ENCODE assay signal across 2 cellular contexts in the genomic region with DNA sequence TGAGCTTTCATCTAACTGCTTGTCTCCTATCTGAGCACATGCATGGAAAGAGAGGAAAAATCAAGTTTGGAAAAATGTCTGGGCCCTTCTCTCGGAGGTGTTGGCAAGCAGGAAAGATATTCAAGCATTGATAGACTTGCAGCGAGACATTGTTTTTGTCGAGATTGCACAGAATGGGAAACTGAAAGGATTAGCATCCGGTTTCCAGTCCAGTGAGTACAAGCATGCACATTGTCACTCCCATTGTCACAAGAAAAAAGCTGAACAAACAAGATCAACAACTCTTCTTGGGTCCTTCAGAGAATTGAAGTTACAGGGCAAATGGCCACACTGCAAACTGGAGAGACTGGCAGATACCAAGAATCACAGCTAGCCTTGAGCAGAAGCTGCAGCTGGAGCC.
TF ChIP-seq lines count a peak whose summit lies in the region.

No MANE protein-coding gene starts in this region.

TF ChIP-seq in SK-N-SH, 30 proteins besides CTCF, POLR2A, EP300 and RAD21 (continued from another document):
- no peak for TF ChIP-seq YY1 (IDR thresholded peaks at IDR 0.05; ENCODE audit: low read depth)
- TF ChIP-seq, protein P1, sequence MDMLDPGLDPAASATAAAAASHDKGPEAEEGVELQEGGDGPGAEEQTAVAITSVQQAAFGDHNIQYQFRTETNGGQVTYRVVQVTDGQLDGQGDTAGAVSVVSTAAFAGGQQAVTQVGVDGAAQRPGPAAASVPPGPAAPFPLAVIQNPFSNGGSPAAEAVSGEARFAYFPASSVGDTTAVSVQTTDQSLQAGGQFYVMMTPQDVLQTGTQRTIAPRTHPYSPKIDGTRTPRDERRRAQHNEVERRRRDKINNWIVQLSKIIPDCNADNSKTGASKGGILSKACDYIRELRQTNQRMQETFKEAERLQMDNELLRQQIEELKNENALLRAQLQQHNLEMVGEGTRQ (IDR thresholded peaks at IDR 0.05; ENCODE audit: borderline replicate concordance, low read depth, low read length), result no peak
- TF ChIP-seq RCOR1 (IDR thresholded peaks at IDR 0.05; ENCODE audit: low read length), result no peak
- no peak for TF ChIP-seq NFIC (IDR thresholded peaks at IDR 0.05; ENCODE audit: borderline replicate concordance)
- TF ChIP-seq FOXJ3 (CRISPR knock-in tag; IDR thresholded peaks at IDR 0.05), result no peak
- no peak for TF ChIP-seq SIN3A (IDR thresholded peaks at IDR 0.05; ENCODE audit: borderline replicate concordance, low read depth, low read length)
- TF ChIP-seq, protein P2, sequence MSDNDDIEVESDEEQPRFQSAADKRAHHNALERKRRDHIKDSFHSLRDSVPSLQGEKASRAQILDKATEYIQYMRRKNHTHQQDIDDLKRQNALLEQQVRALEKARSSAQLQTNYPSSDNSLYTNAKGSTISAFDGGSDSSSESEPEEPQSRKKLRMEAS (IDR thresholded peaks at IDR 0.05; ENCODE audit: low read depth), result no peak

TF ChIP-seq in SK-N-SH treated with all-trans-retinoic acid at 6 μM for 48 hours, 23 proteins besides CTCF, POLR2A, EP300 and RAD21 (continued from another document):
- no peak for TF ChIP-seq ZNF565 (CRISPR knock-in tag; conservative IDR thresholded peaks at IDR 0.05; ENCODE audit: low read depth)
- no peak for TF ChIP-seq GLIS3 (CRISPR knock-in tag; IDR thresholded peaks at IDR 0.05)
- TF ChIP-seq BACH2 (CRISPR knock-in tag; IDR thresholded peaks at IDR 0.05; ENCODE audit: borderline replicate concordance), result no peak
- no peak for TF ChIP-seq SNAI2 (CRISPR knock-in tag; IDR thresholded peaks at IDR 0.05)
- TF ChIP-seq ISL1 (CRISPR knock-in tag; IDR thresholded peaks at IDR 0.05), result no peak
- no peak for TF ChIP-seq CSDC2 (CRISPR knock-in tag; IDR thresholded peaks at IDR 0.05)
- TF ChIP-seq, protein P3, sequence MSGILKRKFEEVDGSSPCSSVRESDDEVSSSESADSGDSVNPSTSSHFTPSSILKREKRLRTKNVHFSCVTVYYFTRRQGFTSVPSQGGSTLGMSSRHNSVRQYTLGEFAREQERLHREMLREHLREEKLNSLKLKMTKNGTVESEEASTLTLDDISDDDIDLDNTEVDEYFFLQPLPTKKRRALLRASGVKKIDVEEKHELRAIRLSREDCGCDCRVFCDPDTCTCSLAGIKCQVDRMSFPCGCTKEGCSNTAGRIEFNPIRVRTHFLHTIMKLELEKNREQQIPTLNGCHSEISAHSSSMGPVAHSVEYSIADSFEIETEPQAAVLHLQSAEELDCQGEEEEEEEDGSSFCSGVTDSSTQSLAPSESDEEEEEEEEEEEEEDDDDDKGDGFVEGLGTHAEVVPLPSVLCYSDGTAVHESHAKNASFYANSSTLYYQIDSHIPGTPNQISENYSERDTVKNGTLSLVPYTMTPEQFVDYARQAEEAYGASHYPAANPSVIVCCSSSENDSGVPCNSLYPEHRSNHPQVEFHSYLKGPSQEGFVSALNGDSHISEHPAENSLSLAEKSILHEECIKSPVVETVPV (CRISPR knock-in tag; IDR thresholded peaks at IDR 0.05), result no peak
- TF ChIP-seq, protein P4, sequence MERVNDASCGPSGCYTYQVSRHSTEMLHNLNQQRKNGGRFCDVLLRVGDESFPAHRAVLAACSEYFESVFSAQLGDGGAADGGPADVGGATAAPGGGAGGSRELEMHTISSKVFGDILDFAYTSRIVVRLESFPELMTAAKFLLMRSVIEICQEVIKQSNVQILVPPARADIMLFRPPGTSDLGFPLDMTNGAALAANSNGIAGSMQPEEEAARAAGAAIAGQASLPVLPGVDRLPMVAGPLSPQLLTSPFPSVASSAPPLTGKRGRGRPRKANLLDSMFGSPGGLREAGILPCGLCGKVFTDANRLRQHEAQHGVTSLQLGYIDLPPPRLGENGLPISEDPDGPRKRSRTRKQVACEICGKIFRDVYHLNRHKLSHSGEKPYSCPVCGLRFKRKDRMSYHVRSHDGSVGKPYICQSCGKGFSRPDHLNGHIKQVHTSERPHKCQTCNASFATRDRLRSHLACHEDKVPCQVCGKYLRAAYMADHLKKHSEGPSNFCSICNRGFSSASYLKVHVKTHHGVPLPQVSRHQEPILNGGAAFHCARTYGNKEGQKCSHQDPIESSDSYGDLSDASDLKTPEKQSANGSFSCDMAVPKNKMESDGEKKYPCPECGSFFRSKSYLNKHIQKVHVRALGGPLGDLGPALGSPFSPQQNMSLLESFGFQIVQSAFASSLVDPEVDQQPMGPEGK (CRISPR knock-in tag; IDR thresholded peaks at IDR 0.05; ENCODE audit: borderline replicate concordance), result no peak
- TF ChIP-seq ZFP30 (CRISPR knock-in tag; IDR thresholded peaks at IDR 0.05), result no peak
- no peak for TF ChIP-seq TCF4 (CRISPR knock-in tag; IDR thresholded peaks at IDR 0.05; ENCODE audit: borderline replicate concordance)
TF ChIP-seq in SK-N-SH treated with all-trans-retinoic acid at 6 μM for 48 hours: peak in this region for 0.
